Comparison of ENCODE assay signal across 24 cellular contexts in genomic region chr17:72361892-72362291, GRCh38.
DNase-seq lines count a peak whose midpoint lies in the region; ATAC-seq, FAIRE-seq and TF ChIP-seq lines count a peak whose summit lies in the region.
"Had no signal": no experiment of that assay in that cellular context is flagged by ENCODE, and none has a peak within 500 bp of the region (broad histone marks: within the 10 kb centered on the region; RNA-seq: fewer than 3 reads in every experiment).

No MANE protein-coding gene starts in this region.

- H3K23ac ChIP-seq in mesenchymal stem cell (ENCODE audit: low read length in 2 of 2), result no peak overlapping the region

- H2BK5ac ChIP-seq in mesenchymal stem cell (ENCODE audit: low read depth, low read length, poor library complexity, severe bottlenecking), result no peak overlapping the region

- H3K4me1 ChIP-seq in mesenchymal stem cell (ENCODE audit: control insufficient read depth, insufficient read depth, low read depth, low read length) (peaks cover 27% of the 10 kb centered on the region), HAP-1 (no peaks in the 10 kb centered on the region), HepG2 (ENCODE audit: insufficient read depth, low read length) (peaks cover 48% of the 10 kb centered on the region)
- H3K4me1 ChIP-seq: parathyroid adenoma had no signal

- 62% methylated on average over 6 of the region's 6 CpGs for WGBS in mesenchymal stem cell
- WGBS in HepG2 (ENCODE audit: low lambda C conversion rate), result 95% methylated on average over 6 of the region's 6 CpGs

- TF ChIP-seq RAD21 in Ishikawa (IDR thresholded peaks at IDR 0.05; ENCODE audit: low read depth) (no peak), HepG2 (CRISPR knock-in tag; IDR thresholded peaks at IDR 0.05) (no peak)

- H4K8ac ChIP-seq in mesenchymal stem cell (ENCODE audit: low read length), result no peak overlapping the region

- H3K4me3 ChIP-seq in astrocyte of the spinal cord (ENCODE audit: low read depth, low read length) (no peak overlapping the region), mesenchymal stem cell (ENCODE audit: insufficient read depth in 1 of 2, low read depth in 1 of 2, low read length in 2 of 2) (no peak overlapping the region), HAP-1 (no peak overlapping the region), HepG2 (replicated peaks in 1 of 3; ENCODE audit: insufficient read depth in 1 of 3, low read depth in 2 of 3, low read length in 3 of 3) (no peak overlapping the region)
- H3K4me3 ChIP-seq: esophagus squamous epithelium, SK-N-MC, thoracic aorta had no signal

- no peak overlapping the region for H3K4ac ChIP-seq in mesenchymal stem cell (ENCODE audit: low read depth in 1 of 2, low read length in 2 of 2)

- H3K79me1 ChIP-seq in mesenchymal stem cell (replicated peaks; ENCODE audit: low read length, poor library complexity, severe bottlenecking), result no peaks in the 10 kb centered on the region

- no peaks in the 10 kb centered on the region for H3K27me3 ChIP-seq in mesenchymal stem cell (ENCODE audit: control insufficient read depth in 1 of 2, insufficient read depth in 1 of 2, low read length in 2 of 2)
- H3K27me3 ChIP-seq in HAP-1 (ENCODE audit: low read depth), result no peaks in the 10 kb centered on the region
- no peaks in the 10 kb centered on the region for H3K27me3 ChIP-seq in HepG2 (ENCODE audit: control insufficient read depth in 1 of 2, insufficient read depth in 2 of 2, low read length in 2 of 2)

- in situ Hi-C loops in astrocyte of the spinal cord (cut with HindIII; ENCODE audit: low sequenced_read_pairs) (no loop called here), HAP-1 (cut with MboI; ENCODE audit: low sequenced_read_pairs) (loop anchor here (10.0 kb wide), 1 partner anchor 57 kb away; no protein-coding TSS in a partner anchor), HepG2 (cut with HindIII; ENCODE audit: extremely low pct_ligation_motif_present, low pct_unique_long_range_greater_than_20kb) (no loop called here)

- no peak overlapping the region for H2BK15ac ChIP-seq in mesenchymal stem cell (ENCODE audit: low read depth, poor library complexity, severe bottlenecking)

- H3K18ac ChIP-seq in mesenchymal stem cell (ENCODE audit: low read depth in 1 of 2, low read length in 2 of 2), result no peak overlapping the region

- FAIRE-seq in HepG2 (lab: Jason Lieb, UNC), result no peak

- H2BK12ac ChIP-seq in mesenchymal stem cell (ENCODE audit: low read length in 2 of 2), result peak overlapping the region in 1 of 2 experiments; percentile 57

- H3K4me2 ChIP-seq in mesenchymal stem cell (ENCODE audit: low read length, poor library complexity, severe bottlenecking), result no peak overlapping the region
- no peak overlapping the region for H3K4me2 ChIP-seq in HepG2 (ENCODE audit: low read depth, low read length)
- H3K4me2 ChIP-seq: KMS-11 had no signal

- no peak overlapping the region for H2AFZ ChIP-seq in mesenchymal stem cell (ENCODE audit: low read depth, low read length)
- H2AFZ ChIP-seq in HepG2 (ENCODE audit: low read length), result no peak overlapping the region
- H2AFZ ChIP-seq: parathyroid adenoma had no signal

- H3K36me3 ChIP-seq in mesenchymal stem cell (ENCODE audit: control insufficient read depth in 1 of 2, insufficient read depth in 2 of 2, low read depth in 1 of 2, low read length in 2 of 2) (no peaks in the 10 kb centered on the region), HAP-1 (replicated peaks) (no peaks in the 10 kb centered on the region), HepG2 (replicated peaks in 1 of 2; ENCODE audit: control insufficient read depth in 1 of 2, insufficient read depth in 2 of 2, low read length in 2 of 2) (no peaks in the 10 kb centered on the region)
- H3K36me3 ChIP-seq: esophagus squamous epithelium, thoracic aorta had no signal

- H4K20me1 ChIP-seq in HepG2 (ENCODE audit: insufficient read depth, low read length), result no peaks in the 10 kb centered on the region

- TF ChIP-seq CTCF in astrocyte of the spinal cord (IDR thresholded peaks at IDR 0.05; ENCODE audit: low read depth, low read length), result no peak
- no peak for TF ChIP-seq CTCF in HepG2 (CRISPR knock-in tag; IDR thresholded peaks at IDR 0.05)

- peak overlapping the region; percentile 10 for H2AK5ac ChIP-seq in mesenchymal stem cell (ENCODE audit: low read length, severe bottlenecking)

- no peak for ATAC-seq in HepG2
- ATAC-seq: activated CD4-positive, CD25-positive, alpha-beta regulatory T cell treated with anti-CD3 and anti-CD28 coated beads, Interleukin-2, amount 50 U/mL, for 24 hours; activated CD8-positive, alpha-beta T cell treated with anti-CD3 and anti-CD28 coated beads for 36 hours; left colon; sciatic nerve; stimulated activated naive B cell treated with anti-CD40 and anti-IgM and Interleukin-4, amounts not matched to agents 10 μg/mL and 1 μg/mL and 100 μg/mL, for 72 hours had no signal

- no TSS peak for BruUV-seq in HepG2 (replicated peaks; lab: Mats Ljungman, UMichigan)

- no peak overlapping the region for H4K91ac ChIP-seq in mesenchymal stem cell (ENCODE audit: low read length)

- H3K9me3 ChIP-seq in mesenchymal stem cell (ENCODE audit: control insufficient read depth, low read length), result no peaks in the 10 kb centered on the region
- no peaks in the 10 kb centered on the region for H3K9me3 ChIP-seq in HAP-1
- H3K9me3 ChIP-seq in HepG2 (ENCODE audit: low read length), result no peaks in the 10 kb centered on the region
- H3K9me3 ChIP-seq: esophagus squamous epithelium, thoracic aorta had no signal

- no peak overlapping the region for H3K14ac ChIP-seq in mesenchymal stem cell (ENCODE audit: low read length in 2 of 2)

- H2BK120ac ChIP-seq in mesenchymal stem cell (ENCODE audit: low read depth, low read length), result no peak overlapping the region

- H3K27ac ChIP-seq in mesenchymal stem cell (ENCODE audit: low read length, poor library complexity, severe bottlenecking) (no peak overlapping the region), HepG2 (ENCODE audit: extremely low read length, insufficient read depth, low read length) (no peak overlapping the region)
- H3K27ac ChIP-seq: esophagus squamous epithelium, KMS-11, parathyroid adenoma, SK-N-MC, thoracic aorta had no signal

- DNase-seq in EH (ENCODE audit: low read depth), result peak; percentile 20
- peak; percentile 55 for DNase-seq in astrocyte of the spinal cord (ENCODE audit: low read depth, low spot score)
- peak; percentile 40 for DNase-seq in mesenchymal stem cell
- DNase-seq in HAP-1 (ENCODE audit: low spot score in 2 of 2), result no peak
- no peak for DNase-seq in HepG2 (ENCODE audit: low spot score)
- DNase-seq in GM19240 (ENCODE audit: insufficient read length, low spot score), result no peak
- DNase-seq in Ammon's horn (ENCODE audit: low spot score), result no peak
- DNase-seq: activated CD8-positive, alpha-beta T cell treated with anti-CD3 and anti-CD28 coated beads for 36 hours; activated naive CD4-positive, alpha-beta T cell; amygdala; CD4-positive, alpha-beta memory T cell; DND-41; esophagus squamous epithelium; left colon; NCI-H1048; NCI-H2029; stimulated activated naive B cell treated with anti-CD40 and anti-IgM and Interleukin-4, amounts not matched to agents 10 μg/mL and 1 μg/mL and 100 μg/mL, for 72 hours had no signal

- no peak for TF ChIP-seq EP300 in Ishikawa (IDR thresholded peaks at IDR 0.05; ENCODE audit: borderline replicate concordance)
- TF ChIP-seq EP300 in HepG2 (IDR thresholded peaks at IDR 0.05; ENCODE audit: low read depth in 2 of 2, low read length in 2 of 2), result no peak
- no peak for TF ChIP-seq EP300 in HepG2 (CRISPR knock-in tag; IDR thresholded peaks at IDR 0.05; ENCODE audit: borderline replicate concordance)

- TF ChIP-seq POLR2A in HepG2 (IDR thresholded peaks at IDR 0.05; ENCODE audit: insufficient read depth in 1 of 2, low read depth in 2 of 2, low read length in 2 of 2), result no peak

- H3K79me2 ChIP-seq in HepG2 (ENCODE audit: insufficient read depth, low read length), result no peaks in the 10 kb centered on the region
- H3K79me2 ChIP-seq: parathyroid adenoma had no signal

- no peak overlapping the region for H3K9ac ChIP-seq in mesenchymal stem cell (ENCODE audit: low read length)
- H3K9ac ChIP-seq in HepG2 (ENCODE audit: insufficient read depth, low read depth, low read length), result no peak overlapping the region
- H3K9ac ChIP-seq: KMS-11, parathyroid adenoma had no signal

- intact Hi-C loops in HepG2 (cut with micrococcal nuclease; ENCODE audit: unreplicated experiment), result no loop called here

- POLR2A ChIA-PET in HepG2 (lab: Yijun Ruan, JAX), result no interaction called here

- CTCF ChIA-PET in HepG2 (lab: Yijun Ruan, JAX; ENCODE audit: low intra/inter-chr PET ratio, low total read pairs), result no interaction called here

TF ChIP-seq in HepG2, 621 proteins besides CTCF, POLR2A, EP300 and RAD21 (continues in another document):
- TF ChIP-seq ZNF18 (CRISPR knock-in tag; IDR thresholded peaks at IDR 0.05; ENCODE audit: insufficient replicate concordance) (no peak), ZBTB2 (CRISPR knock-in tag; IDR thresholded peaks at IDR 0.05; ENCODE audit: low read depth) (no peak)

Comparison
In these comparisons a context has a peak if more than half of its experiments do, and no peak if none do; other contexts are left out.
1. DNase-seq: peak in EH (single experiment), astrocyte of the spinal cord (single experiment) and mesenchymal stem cell (single experiment); none in HAP-1 (0 of 2), HepG2 (single experiment), GM19240 (single experiment) and Ammon's horn (single experiment).